In genomic region chr10:86521620-86522384, GRCh38 we compare ENCODE assay signal across 1 cellular context.
TF ChIP-seq lines count a peak whose summit lies in the region.

Gene WAPL (minus strand): TSS chr10:86521792. CDS start chr10:86518069, 3,723 bp downstream.

TF ChIP-seq in HepG2, 621 proteins besides CTCF, POLR2A, EP300 and RAD21 (continued from another document and continues in another):
- TF ChIP-seq ZNF407 (CRISPR knock-in tag; IDR thresholded peaks at IDR 0.05; ENCODE audit: not compliant biosample characterization) (peak; percentile 70), NCOA5 (CRISPR knock-in tag; IDR thresholded peaks at IDR 0.05) (no peak), SCMH1 (CRISPR knock-in tag; IDR thresholded peaks at IDR 0.05; ENCODE audit: borderline replicate concordance) (no peak), ZFP82 (CRISPR knock-in tag; IDR thresholded peaks at IDR 0.05; ENCODE audit: borderline replicate concordance) (no peak), TRIM24 (CRISPR knock-in tag; IDR thresholded peaks at IDR 0.05) (no peak), ZNF777 (CRISPR knock-in tag; IDR thresholded peaks at IDR 0.05) (peak; percentile 74), ZNF546 (CRISPR knock-in tag; conservative IDR thresholded peaks at IDR 0.05) (peak; percentile 88; the same call in 1 of the 2 replicates), ZNF800 (CRISPR knock-in tag; IDR thresholded peaks at IDR 0.05) (peak; percentile 38; the same call in 1 of the 2 replicates), GTF2F1 (IDR thresholded peaks at IDR 0.05; ENCODE audit: low read length) (no peak), ZNF549 (CRISPR knock-in tag; IDR thresholded peaks at IDR 0.05) (no peak), IRX3 (CRISPR knock-in tag; IDR thresholded peaks at IDR 0.05; ENCODE audit: borderline replicate concordance, low read depth) (no peak), PCBP1 (IDR thresholded peaks at IDR 0.05; ENCODE audit: borderline replicate concordance, low read depth, low read length) (no peak), ZNF326 (CRISPR knock-in tag; IDR thresholded peaks at IDR 0.05; ENCODE audit: borderline replicate concordance) (no peak), LCORL (IDR thresholded peaks at IDR 0.05) (no peak), LCORL (CRISPR knock-in tag; IDR thresholded peaks at IDR 0.05) (peak; percentile 65; the same call in 1 of the 2 replicates), BRD4 (CRISPR knock-in tag; IDR thresholded peaks at IDR 0.05) (peak; percentile 60; the same call in 1 of the 2 replicates), ZNF232 (CRISPR knock-in tag; IDR thresholded peaks at IDR 0.05; ENCODE audit: borderline replicate concordance) (peak; percentile 32; the same call in 1 of the 2 replicates), HBP1 (CRISPR knock-in tag; IDR thresholded peaks at IDR 0.05; ENCODE audit: low read depth) (no peak), BCL6 (CRISPR knock-in tag; IDR thresholded peaks at IDR 0.05) (0 out of 2 replicates have a peak, but pooled peaks have one; percentile 26), ZMAT3 (CRISPR knock-in tag; conservative IDR thresholded peaks at IDR 0.05) (peak; percentile 24; the same call in 1 of the 2 replicates), SIN3A (IDR thresholded peaks at IDR 0.05; ENCODE audit: borderline replicate concordance, low read depth, low read length) (no peak; the same call in 1 of the 2 replicates), ZBTB25 (CRISPR knock-in tag; IDR thresholded peaks at IDR 0.05) (no peak), ZNF263 (CRISPR knock-in tag; IDR thresholded peaks at IDR 0.05) (0 out of 2 replicates have a peak, but pooled peaks have one; percentile 42), GABPB1 (CRISPR knock-in tag; IDR thresholded peaks at IDR 0.05) (peak; percentile 86), TARDBP (CRISPR knock-in tag; IDR thresholded peaks at IDR 0.05) (peak; percentile 55; the same call in 1 of the 2 replicates), KMT2B (CRISPR knock-in tag; IDR thresholded peaks at IDR 0.05) (peak; percentile 25), RFX3 (CRISPR knock-in tag; IDR thresholded peaks at IDR 0.05) (no peak), ARNTL (CRISPR knock-in tag; IDR thresholded peaks at IDR 0.05) (peak; percentile 68), TBL1XR1 (IDR thresholded peaks at IDR 0.05; ENCODE audit: borderline replicate concordance, low read length, partially characterized antibody) (no peak), ZNF350 (CRISPR knock-in tag; IDR thresholded peaks at IDR 0.05; ENCODE audit: borderline replicate concordance, low read depth) (no peak; the same call in 1 of the 2 replicates), NR2F6 (IDR thresholded peaks at IDR 0.05) (no peak), NR2F6 (CRISPR knock-in tag; IDR thresholded peaks at IDR 0.05) (no peak), RBAK (CRISPR knock-in tag; IDR thresholded peaks at IDR 0.05) (no peak), RORA (CRISPR knock-in tag; IDR thresholded peaks at IDR 0.05) (no peak), GATA4 (IDR thresholded peaks at IDR 0.05; ENCODE audit: borderline replicate concordance, low read depth) (no peak), PRPF4 (IDR thresholded peaks at IDR 0.05; ENCODE audit: low read depth, low read length, poor library complexity, severe bottlenecking) (no peak), CERS6 (CRISPR knock-in tag; IDR thresholded peaks at IDR 0.05) (no peak; the same call in 1 of the 2 replicates), RAD51 (IDR thresholded peaks at IDR 0.05; ENCODE audit: borderline replicate concordance) (no peak), GMEB2 (CRISPR knock-in tag; IDR thresholded peaks at IDR 0.05; ENCODE audit: low read depth) (peak; percentile 71), GATAD1 (CRISPR knock-in tag; IDR thresholded peaks at IDR 0.05) (peak; percentile 82; the same call in 1 of the 2 replicates), ZBTB34 (CRISPR knock-in tag; IDR thresholded peaks at IDR 0.05) (0 out of 2 replicates have a peak, but pooled peaks have one; percentile 8), AHR (CRISPR knock-in tag; IDR thresholded peaks at IDR 0.05) (no peak; the same call in 1 of the 2 replicates), HCFC1 (IDR thresholded peaks at IDR 0.05; ENCODE audit: low read depth, low read length) (peak; percentile 92), ZBTB1 (CRISPR knock-in tag; IDR thresholded peaks at IDR 0.05; ENCODE audit: borderline replicate concordance) (no peak), NFE2 (CRISPR knock-in tag; IDR thresholded peaks at IDR 0.05) (no peak), ATF7-NPFF (CRISPR knock-in tag; IDR thresholded peaks at IDR 0.05; ENCODE audit: low read depth) (peak; percentile 87), DNMT1 (CRISPR knock-in tag; IDR thresholded peaks at IDR 0.05) (no peak; the same call in 1 of the 2 replicates), ZNF816 (CRISPR knock-in tag; IDR thresholded peaks at IDR 0.05; ENCODE audit: borderline replicate concordance) (peak; percentile 14), ZKSCAN1 (IDR thresholded peaks at IDR 0.05; ENCODE audit: low read length) (no peak), HNF1B (CRISPR knock-in tag; IDR thresholded peaks at IDR 0.05) (no peak), AGO2 (optimal IDR thresholded peaks at IDR 0.05; ENCODE audit: low read depth, low read length) (peak; percentile 72), MBD4 (IDR thresholded peaks at IDR 0.05; ENCODE audit: borderline replicate concordance, low read length) (no peak)
